In genomic region chr2:210158236-210158635, GRCh38 we compare ENCODE assay signal across 26 cellular contexts. TPM values are rescaled to one million over a fixed set of nuclear protein-coding genes. Genes with fewer than 3 reads are reported as not detected.
A peak's percentile ranks its signal among the peaks of the same experiment; 100 is the strongest.
DNase-seq lines count a peak whose midpoint lies in the region; ATAC-seq, FAIRE-seq and TF ChIP-seq lines count a peak whose summit lies in the region.
"Had no signal": no experiment of that assay in that cellular context is flagged by ENCODE, and none has a peak within 500 bp of the region (broad histone marks: within the 10 kb centered on the region; RNA-seq: fewer than 3 reads in every experiment).

No MANE protein-coding gene starts in this region.

- peaks cover 2% of the 10 kb centered on the region for H3K9me3 Mint-ChIP-seq in neural progenitor cell

- H3K9me3 ChIP-seq in WERI-Rb-1 (ENCODE audit: severe bottlenecking) (no peaks in the 10 kb centered on the region), neural progenitor cell (ENCODE audit: low read depth) (no peaks in the 10 kb centered on the region)
- H3K9me3 ChIP-seq: MG63, SJSA1 had no signal

- H3K4me2 ChIP-seq in neural progenitor cell = no peak overlapping the region
- H3K4me2 ChIP-seq: BLaER1 had no signal

- peaks cover 3% of the 10 kb centered on the region for H4K20me1 ChIP-seq in neural progenitor cell (ENCODE audit: low read depth)

- H3K27me3 ChIP-seq in WERI-Rb-1 (ENCODE audit: insufficient read depth, low read depth, severe bottlenecking) (no peaks in the 10 kb centered on the region), neural progenitor cell (no peaks in the 10 kb centered on the region)
- H3K27me3 ChIP-seq: BLaER1, MG63, SJSA1 had no signal

- ATAC-seq in GM21526 (IDR thresholded peaks at IDR 0.05; ENCODE audit: low FRiP score, unreplicated experiment) (no peak), HG02981 (IDR thresholded peaks at IDR 0.05; ENCODE audit: unreplicated experiment) (no peak)

- H3K4me1 Mint-ChIP-seq in neural progenitor cell = peaks cover 2% of the 10 kb centered on the region

- peak overlapping the region; percentile 74 for H3K27ac ChIP-seq in WERI-Rb-1
- no peak overlapping the region for H3K27ac ChIP-seq in neural progenitor cell
- H3K27ac ChIP-seq: BLaER1, GM23248, SJSA1 had no signal

- H3K27ac Mint-ChIP-seq in neural progenitor cell = peak overlapping the region; percentile 33

- no peaks in the 10 kb centered on the region for H3K27me3 Mint-ChIP-seq in neural progenitor cell (ENCODE audit: insufficient read depth, low read depth)
- H3K27me3 Mint-ChIP-seq: CD4-positive, CD25-positive, alpha-beta regulatory T cell had no signal

- TF ChIP-seq CTCF in D721Med (IDR thresholded peaks at IDR 0.05; ENCODE audit: insufficient read depth, missing control alignments) (no peak), WERI-Rb-1 (IDR thresholded peaks at IDR 0.05; ENCODE audit: low read depth, low read length) (no peak), neural progenitor cell (IDR thresholded peaks at IDR 0.05) (no peak)

- peak; percentile 56 for FAIRE-seq in D721Med (lab: Jason Lieb, UNC)
- FAIRE-seq: GM12891, GM19239 had no signal

- peaks cover 92% of the 10 kb centered on the region for H3K79me2 ChIP-seq in neural progenitor cell (ENCODE audit: low read depth)

- no peaks in the 10 kb centered on the region for H3F3A ChIP-seq in neural progenitor cell (ENCODE audit: low read depth)

- peaks cover 25% of the 10 kb centered on the region for H3K36me3 Mint-ChIP-seq in neural progenitor cell

- no peak for DNase-seq in D721Med (ENCODE audit: insufficient read length, low spot score)
- peak; percentile 42 to 86 for DNase-seq in NCI-H524 (lab: John Stamatoyannopoulos, UW)
- peak; percentile 36 for DNase-seq in WERI-Rb-1
- no peak for DNase-seq in neural progenitor cell (ENCODE audit: low spot score)
- DNase-seq in NCI-H226 = no peak
- DNase-seq: CD4-positive, CD25-positive, alpha-beta regulatory T cell; DMS79; GF-D8; GM23248; H7; IMR-90; KG1; MG63; NCI-H2029; NCI-H2227 treated with DMSO at 0.1 percent for 48 hours; NCI-H510A; NCI-H774; Right ventricle myocardium superior; RPMI8226; T-helper 1 cell had no signal

- no peaks in the 10 kb centered on the region for H3K4me1 ChIP-seq in neural progenitor cell

- peaks cover 12% of the 10 kb centered on the region for H3K36me3 ChIP-seq in WERI-Rb-1
- peaks cover 7% of the 10 kb centered on the region for H3K36me3 ChIP-seq in neural progenitor cell
- H3K36me3 ChIP-seq: MG63 had no signal

- no peak overlapping the region for H3K4me3 ChIP-seq in WERI-Rb-1 (ENCODE audit: low read depth, low read length)
- H3K4me3 ChIP-seq in neural progenitor cell = no peak overlapping the region
- H3K4me3 ChIP-seq: BLaER1, GM23248, MG63, SJSA1 had no signal

- H2AFZ ChIP-seq in neural progenitor cell (replicated peaks) = no peak overlapping the region
- H2AFZ ChIP-seq: GM23248 had no signal

- no peak overlapping the region for H3K4me3 Mint-ChIP-seq in neural progenitor cell
- H3K4me3 Mint-ChIP-seq: CD4-positive, CD25-positive, alpha-beta regulatory T cell had no signal

- H3K9ac ChIP-seq in neural progenitor cell = no peak overlapping the region
- H3K9ac ChIP-seq: BLaER1, GM23248 had no signal

RNA-seq across cellular contexts. Expression of gene KANSL1L, which starts 13.0 kb away (rescaled TPM):
- total RNA-seq in neural progenitor cell (ENCODE audit: low replicate concordance) = 31.2 and 51.8 TPM in 2 replicates

Comparison
In these comparisons a context has a peak if more than half of its experiments do, and no peak if none do; other contexts are left out.
1. DNase-seq: peak in NCI-H524 (2 of 2) and WERI-Rb-1 (single experiment); none in D721Med (single experiment), neural progenitor cell (single experiment) and NCI-H226 (single experiment).